Comparison of ENCODE assay signal across 27 cellular contexts in the genomic region with DNA sequence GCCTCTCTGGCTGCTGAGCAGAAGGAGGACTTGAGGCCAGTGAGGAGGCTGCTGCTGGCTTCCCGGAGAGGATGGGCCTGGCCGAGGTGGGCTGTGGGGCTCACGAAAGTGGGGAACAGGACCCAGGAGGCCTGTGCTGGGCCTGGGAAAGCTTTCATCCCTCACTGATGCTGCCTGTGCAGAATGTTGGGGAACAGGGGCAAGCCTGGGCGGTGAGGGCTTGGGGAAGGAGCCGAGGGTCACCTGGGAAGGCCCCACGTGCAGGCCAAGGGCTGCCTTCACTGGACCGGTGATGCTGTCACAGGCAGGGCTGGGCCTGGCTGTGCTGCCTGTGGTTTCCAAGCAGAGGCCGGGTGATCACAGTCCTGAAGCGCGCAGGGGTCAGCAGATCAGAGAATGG. TPM values are rescaled to one million over a fixed set of nuclear protein-coding genes. Genes with fewer than 3 reads are reported as not detected.
A peak's percentile ranks its signal among the peaks of the same experiment; 100 is the strongest.
DNase-seq lines count a peak whose midpoint lies in the region; ATAC-seq and TF ChIP-seq lines count a peak whose summit lies in the region.
"Had no signal": no experiment of that assay in that cellular context is flagged by ENCODE, and none has a peak within 500 bp of the region (broad histone marks: within the 10 kb centered on the region; RNA-seq: fewer than 3 reads in every experiment).

No MANE protein-coding gene starts in this region.

- H3K4me1 Mint-ChIP-seq in MCF 10A (ENCODE audit: insufficient read depth, unreplicated experiment) (no peaks in the 10 kb centered on the region), memory B cell (peaks cover 13% of the 10 kb centered on the region)
- H3K4me1 Mint-ChIP-seq in activated CD8-positive, alpha-beta T cell treated with anti-CD3 and anti-CD28 coated beads for 36 hours (ENCODE audit: low read depth) = peaks cover 70% of the 10 kb centered on the region

- H3K9me3 Mint-ChIP-seq in MCF 10A (ENCODE audit: unreplicated experiment) (no peaks in the 10 kb centered on the region), memory B cell (no peaks in the 10 kb centered on the region)
- H3K9me3 Mint-ChIP-seq in activated CD8-positive, alpha-beta T cell treated with anti-CD3 and anti-CD28 coated beads for 36 hours = peaks cover 7% of the 10 kb centered on the region

- no peak overlapping the region for H3K9ac ChIP-seq in mammary epithelial cell (ENCODE audit: insufficient read depth, low read length)
- H3K9ac ChIP-seq: SK-N-SH had no signal

- H3K27me3 Mint-ChIP-seq in MCF 10A (ENCODE audit: insufficient read depth, unreplicated experiment) = no peaks in the 10 kb centered on the region
- H3K27me3 Mint-ChIP-seq in activated CD8-positive, alpha-beta T cell treated with anti-CD3 and anti-CD28 coated beads for 36 hours = no peaks in the 10 kb centered on the region
- no peaks in the 10 kb centered on the region for H3K27me3 Mint-ChIP-seq in memory B cell

- H3K79me2 ChIP-seq in mammary epithelial cell (ENCODE audit: insufficient read depth, low read length) = peaks cover 30% of the 10 kb centered on the region

- dilution Hi-C loops in mammary epithelial cell (cut with HindIII; ENCODE audit: low sequenced_read_pairs) = loop anchor here (5.0 kb wide), 1 partner anchor 80 kb away; no protein-coding TSS in a partner anchor

- H3K27ac Mint-ChIP-seq in MCF 10A (ENCODE audit: low read depth, unreplicated experiment) (peak overlapping the region; percentile 82), memory B cell (peak overlapping the region; percentile 39)
- H3K27ac Mint-ChIP-seq in activated CD8-positive, alpha-beta T cell treated with anti-CD3 and anti-CD28 coated beads for 36 hours = peak overlapping the region; percentile 83

- no TSS peak for BruUV-seq in MCF 10A (replicated peaks; lab: Mats Ljungman, UMichigan)
- BruUV-seq in mammary epithelial cell (replicated peaks; lab: Mats Ljungman, UMichigan) = no TSS peak

- H3K36me3 Mint-ChIP-seq in MCF 10A (ENCODE audit: insufficient read depth, unreplicated experiment) (peaks cover 69% of the 10 kb centered on the region), memory B cell (peaks cover 36% of the 10 kb centered on the region)
- peaks cover 71% of the 10 kb centered on the region for H3K36me3 Mint-ChIP-seq in activated CD8-positive, alpha-beta T cell treated with anti-CD3 and anti-CD28 coated beads for 36 hours (ENCODE audit: low read depth)

- WGBS in mammary epithelial cell (ENCODE audit: low coverage, missing lambda C conversion rate) = 94% methylated on average over 8 of the region's 10 CpGs

- no peak overlapping the region for H3K4me3 Mint-ChIP-seq in MCF 10A (ENCODE audit: unreplicated experiment)
- H3K4me3 Mint-ChIP-seq in activated CD8-positive, alpha-beta T cell treated with anti-CD3 and anti-CD28 coated beads for 36 hours = no peak overlapping the region
- no peak overlapping the region for H3K4me3 Mint-ChIP-seq in memory B cell

- ATAC-seq in activated CD8-positive, alpha-beta T cell treated with anti-CD3 and anti-CD28 coated beads for 36 hours = no peak
- ATAC-seq in memory B cell (ENCODE audit: low read depth) (no peak), GM18870 (IDR thresholded peaks at IDR 0.05; ENCODE audit: unreplicated experiment) (no peak)

- CTCF ChIA-PET in MCF 10A (lab: Yijun Ruan, JAX) = interaction anchor here (1.2 kb wide), 1 partner anchor 165 kb away, joined by 4 read pairs; no protein-coding TSS in a partner anchor
- CTCF ChIA-PET in mammary epithelial cell (lab: Charles Lee; ENCODE audit: low non-redundant PET) = no interaction called here
- CTCF ChIA-PET in activated CD8-positive, alpha-beta T cell treated with anti-CD3 and anti-CD28 coated beads for 36 hours (lab: Charles Lee) = interaction anchor here (1.1 to 1.2 kb wide), 2 partner anchors 21 to 210 kb away, joined by 3 read pairs; no protein-coding TSS in a partner anchor

- H4K20me1 ChIP-seq in mammary epithelial cell (ENCODE audit: insufficient read depth, low read length) = no peaks in the 10 kb centered on the region

- peaks cover 25% of the 10 kb centered on the region for H3K36me3 ChIP-seq in mammary epithelial cell (ENCODE audit: insufficient read depth, low read length)

- in situ Hi-C loops in mammary epithelial cell (cut with MboI; ENCODE audit: low sequenced_read_pairs in 2 of 2) = no loop called here

- TF ChIP-seq CTCF in MCF 10A (IDR thresholded peaks at IDR 0.05; ENCODE audit: unreplicated experiment) (no peak), mammary epithelial cell (conservative IDR thresholded peaks at IDR 0.05 in 1 of 2, IDR thresholded peaks at IDR 0.05 in 1 of 2; ENCODE audit: extremely low read depth in 1 of 2, insufficient read depth in 1 of 2, low read depth in 1 of 2, low read length in 2 of 2) (no peak)
- TF ChIP-seq CTCF in activated CD8-positive, alpha-beta T cell treated with anti-CD3 and anti-CD28 coated beads for 36 hours (IDR thresholded peaks at IDR 0.05) = no peak

- H3K27me3 ChIP-seq in mammary epithelial cell (ENCODE audit: insufficient read depth, low read length) = no peaks in the 10 kb centered on the region
- H3K27me3 ChIP-seq: cardiac muscle cell had no signal

- POLR2A ChIA-PET in MCF 10A (lab: Yijun Ruan, JAX) = no interaction called here
- POLR2A ChIA-PET in activated CD8-positive, alpha-beta T cell treated with anti-CD3 and anti-CD28 coated beads for 36 hours (lab: Charles Lee) = interaction anchor here (0.6 to 1.3 kb wide), 4 partner anchors 8 to 1985 kb away, joined by 3 to 4 read pairs (median 3); no protein-coding TSS in a partner anchor

- no peaks in the 10 kb centered on the region for H3K4me1 ChIP-seq in mammary epithelial cell (ENCODE audit: insufficient read depth, low read length)
- H3K4me1 ChIP-seq: HAP-1 had no signal

- no peak overlapping the region for H3K27ac ChIP-seq in mammary epithelial cell (ENCODE audit: insufficient read depth, low read depth, low read length)
- H3K27ac ChIP-seq: cardiac muscle cell had no signal

- DNase-seq in MCF 10A (ENCODE audit: unreplicated experiment) (no peak), mammary epithelial cell (no peak), memory B cell (ENCODE audit: low spot score in 2 of 2) (no peak), hepatic stellate cell (ENCODE audit: low spot score) (no peak), NCI-H1436 (lab: John Stamatoyannopoulos, UW) (no peak)
- DNase-seq in activated CD8-positive, alpha-beta T cell treated with anti-CD3 and anti-CD28 coated beads for 36 hours = no peak
- DNase-seq: activated CD4-positive, alpha-beta T cell treated with anti-CD3 and anti-CD28 coated beads for 1 hour; C1 segment of cervical spinal cord; DMS 273 treated with DMSO at 0.1 percent for 48 hours; glutamatergic neuron; KG1; kidney glomerular epithelial cell; NCI-H187; NCI-H526; RPMI8226; stimulated activated CD4-positive, alpha-beta T cell treated with anti-CD3 and anti-CD28 coated beads, Interleukin-4, amount 100 ng/mL, for 4 hours; substantia nigra had no signal

- H2AFZ ChIP-seq in mammary epithelial cell (ENCODE audit: low read depth, low read length) = no peak overlapping the region

- no peak overlapping the region for H3K4me2 ChIP-seq in mammary epithelial cell (ENCODE audit: insufficient read depth, low read depth, low read length)
- H3K4me2 ChIP-seq: SK-N-SH had no signal

- H3K4me3 ChIP-seq in mammary epithelial cell (replicated peaks in 1 of 3; ENCODE audit: insufficient read depth in 1 of 3, low read depth in 2 of 3, low read length in 3 of 3) = no peak overlapping the region
- H3K4me3 ChIP-seq: cardiac muscle cell, HAP-1 had no signal

- H3K9me3 ChIP-seq in mammary epithelial cell (replicated peaks; ENCODE audit: insufficient read depth, low read length) = no peaks in the 10 kb centered on the region
- H3K9me3 ChIP-seq: HAP-1, SK-N-SH had no signal

- intact Hi-C loops in MCF 10A (cut with micrococcal nuclease) = no loop called here
- intact Hi-C loops in mammary epithelial cell (cut with micrococcal nuclease) = no loop called here
- intact Hi-C loops in activated CD8-positive, alpha-beta T cell treated with anti-CD3 and anti-CD28 coated beads for 36 hours (cut with micrococcal nuclease) = no loop called here

RNA-seq across cellular contexts. Expression of a gene that starts 9.4 kb away (rescaled TPM):
- 53.8 and 62.1 TPM in 2 replicates for total RNA-seq in MCF 10A (2022)
- total RNA-seq in mammary epithelial cell = 10 to 100 TPM; 60.7 to 66.1 TPM
- 74.9 TPM for polyA plus RNA-seq in mammary epithelial cell
- 70.4 TPM for polyA minus RNA-seq in mammary epithelial cell
- 100 to 1,000 TPM in 1 of 2 experiments, 10 to 100 TPM in 1; 99.0 to 108 TPM for total RNA-seq in activated CD8-positive, alpha-beta T cell treated with anti-CD3 and anti-CD28 coated beads for 36 hours

RNA-seq across cellular contexts. Expression of a gene that starts 21.9 kb away (rescaled TPM):
- total RNA-seq in MCF 10A (2022) (48.1 and 53.7 TPM in 2 replicates), mammary epithelial cell (10 to 100 TPM; 57.3 to 59.5 TPM)
- 90.5 TPM for polyA plus RNA-seq in mammary epithelial cell
- 28.6 TPM for polyA minus RNA-seq in mammary epithelial cell
- total RNA-seq in activated CD8-positive, alpha-beta T cell treated with anti-CD3 and anti-CD28 coated beads for 36 hours = 10 to 100 TPM; 41.7 to 44.7 TPM

RNA-seq across cellular contexts. Expression of a gene that starts 33.7 kb away (rescaled TPM):
- total RNA-seq in MCF 10A (2022) (not detected in 2 replicates), mammary epithelial cell (not detected)
- polyA plus RNA-seq in mammary epithelial cell = not detected
- not detected for polyA minus RNA-seq in mammary epithelial cell
- total RNA-seq in activated CD8-positive, alpha-beta T cell treated with anti-CD3 and anti-CD28 coated beads for 36 hours = not detected
- total RNA-seq: cardiac muscle cell, G401, lung microvascular endothelial cell, omental fat pad, renal cortical epithelial cell, ureter had no signal
- polyA plus RNA-seq: AG04450, cardiac muscle cell, SK-N-SH had no signal
